Comparison of ENCODE assay signal across 8 cellular contexts in genomic region chr15:44711089-44711355, GRCh38. TPM values are rescaled to one million over a fixed set of nuclear protein-coding genes. Genes with fewer than 3 reads are reported as not detected.
A peak's percentile ranks its signal among the peaks of the same experiment; 100 is the strongest.
DNase-seq lines count a peak whose midpoint lies in the region; ATAC-seq and TF ChIP-seq lines count a peak whose summit lies in the region.

Gene PATL2, minus strand, starts transcription at chr15:44711323. Its CDS starts 34,833 bp downstream, at chr15:44676490.

- no peak for DNase-seq in fibroblast of lung (ENCODE audit: low read depth in 2 of 2)
- no peak for DNase-seq in SKM-1 (lab: John Stamatoyannopoulos, UW; ENCODE audit: unreplicated experiment)
- no peak for DNase-seq in GM20000 (ENCODE audit: low spot score)

- no peak for TF ChIP-seq CTCF in SU-DHL-6 (IDR thresholded peaks at IDR 0.05; ENCODE audit: insufficient read depth, low read length, poor library complexity, severe bottlenecking)
- TF ChIP-seq CTCF in fibroblast of lung (conservative IDR thresholded peaks at IDR 0.05 in 1 of 2, IDR thresholded peaks at IDR 0.05 in 1 of 2; ENCODE audit: low read depth in 1 of 2, low read length in 2 of 2): no peak
- TF ChIP-seq CTCF in GM20000 (IDR thresholded peaks at IDR 0.05; ENCODE audit: extremely low read depth, missing control alignments): no peak

- no peak for ATAC-seq in HG03045 (IDR thresholded peaks at IDR 0.05; ENCODE audit: unreplicated experiment)
- no peak for ATAC-seq in GM18858 (IDR thresholded peaks at IDR 0.05; ENCODE audit: unreplicated experiment)

- no peaks in the 10 kb centered on the region for H3K9me2 ChIP-seq in SU-DHL-6 (replicated peaks; ENCODE audit: insufficient read depth, low read length)

- H3K4me1 ChIP-seq in fibroblast of lung (ENCODE audit: control insufficient read depth, extremely low read depth, insufficient read depth, low read length) (peaks cover 2% of the 10 kb centered on the region), rectal smooth muscle tissue (ENCODE audit: control insufficient read depth, insufficient read depth, low read length) (peaks cover 4% of the 10 kb centered on the region)

- peak within 1 kb of the TSS; percentile 96 for H3K4me3 ChIP-seq in GM08714 (ENCODE audit: low read length)
- peak within 1 kb of the TSS; percentile 88 for H3K4me3 ChIP-seq in SU-DHL-6 (ENCODE audit: insufficient read depth, low read length, poor library complexity, severe bottlenecking)
- peak within 1 kb of the TSS; percentile 98 to 100 (median 99) for H3K4me3 ChIP-seq in fibroblast of lung (replicated peaks in 1 of 4; ENCODE audit: control extremely low read depth in 1 of 4, insufficient read depth in 1 of 4, low read depth in 3 of 4, low read length in 4 of 4)
- peak within 1 kb of the TSS; percentile 100 for H3K4me3 ChIP-seq in rectal smooth muscle tissue (ENCODE audit: low read length)

- H3K4me2 ChIP-seq in SU-DHL-6 (ENCODE audit: low read depth, low read length, poor library complexity, severe bottlenecking) (peak within 1 kb of the TSS; percentile 94), fibroblast of lung (ENCODE audit: extremely low read depth, insufficient read depth, low read length) (peak within 1 kb of the TSS; percentile 92)

- H3K36me3 ChIP-seq in SU-DHL-6 (ENCODE audit: low read length) (peaks cover 14% of the 10 kb centered on the region), fibroblast of lung (ENCODE audit: control insufficient read depth, insufficient read depth, low read length) (peaks cover 5% of the 10 kb centered on the region), rectal smooth muscle tissue (ENCODE audit: control insufficient read depth, insufficient read depth, low read length) (peaks cover 11% of the 10 kb centered on the region)

- H2AFZ ChIP-seq in SU-DHL-6 (ENCODE audit: low read depth, low read length, severe bottlenecking) (peak within 1 kb of the TSS; percentile 84), fibroblast of lung (ENCODE audit: low read length) (peak within 1 kb of the TSS; percentile 81)

- H4K20me1 ChIP-seq in SU-DHL-6 (ENCODE audit: low read depth, low read length) (peaks cover 27% of the 10 kb centered on the region), fibroblast of lung (ENCODE audit: control insufficient read depth, extremely low read depth, insufficient read depth, low read length) (peaks cover 11% of the 10 kb centered on the region)

- H3K9ac ChIP-seq in SU-DHL-6 (ENCODE audit: low read length) (peak within 1 kb of the TSS; percentile 94), fibroblast of lung (ENCODE audit: insufficient read depth, low read length) (peak within 1 kb of the TSS; percentile 99), rectal smooth muscle tissue (ENCODE audit: low read length) (peak within 1 kb of the TSS; percentile 100)

- H3K27me3 ChIP-seq in SU-DHL-6 (ENCODE audit: low read length) (no peaks in the 10 kb centered on the region), fibroblast of lung (ENCODE audit: control insufficient read depth, insufficient read depth, low read length) (no peaks in the 10 kb centered on the region), rectal smooth muscle tissue (ENCODE audit: control insufficient read depth, insufficient read depth, low read length) (no peaks in the 10 kb centered on the region)

- H3K9me3 ChIP-seq in SU-DHL-6 (ENCODE audit: insufficient read depth, low read length) (no peaks in the 10 kb centered on the region), fibroblast of lung (ENCODE audit: control insufficient read depth, insufficient read depth, low read depth, low read length) (no peaks in the 10 kb centered on the region)

- H3K27ac ChIP-seq in SU-DHL-6 (ENCODE audit: low read depth, low read length): peak within 1 kb of the TSS; percentile 85
- peak within 1 kb of the TSS; percentile 99 for H3K27ac ChIP-seq in fibroblast of lung (ENCODE audit: insufficient read depth, low read length)
- peak within 1 kb of the TSS; percentile 99 for H3K27ac ChIP-seq in rectal smooth muscle tissue (ENCODE audit: low read depth, low read length)

- H3F3A ChIP-seq in SU-DHL-6 (ENCODE audit: insufficient read depth): peaks cover 43% of the 10 kb centered on the region

- peaks cover 43% of the 10 kb centered on the region for H3K79me2 ChIP-seq in SU-DHL-6 (ENCODE audit: insufficient read depth, low read length)
- peaks cover 50% of the 10 kb centered on the region for H3K79me2 ChIP-seq in fibroblast of lung (ENCODE audit: control insufficient read depth, insufficient read depth, low read length)

RNA-seq across cellular contexts. Expression of gene PATL2, which starts in this region (rescaled TPM):
- total RNA-seq in fibroblast of lung: 0.77 and 1.3 TPM in 2 replicates
- polyA plus RNA-seq in fibroblast of lung: 0.37 and 0.40 TPM in 2 replicates
- 0.16 and 0.31 TPM in 2 replicates for polyA plus RNA-seq in fibroblast of lung (2012)
- 2.3 TPM in 1 of 2 replicates, not detected in the other for polyA minus RNA-seq in fibroblast of lung (ENCODE audit: low replicate concordance)
